Comparison of ENCODE assay signal across 8 cellular contexts in the genomic region with DNA sequence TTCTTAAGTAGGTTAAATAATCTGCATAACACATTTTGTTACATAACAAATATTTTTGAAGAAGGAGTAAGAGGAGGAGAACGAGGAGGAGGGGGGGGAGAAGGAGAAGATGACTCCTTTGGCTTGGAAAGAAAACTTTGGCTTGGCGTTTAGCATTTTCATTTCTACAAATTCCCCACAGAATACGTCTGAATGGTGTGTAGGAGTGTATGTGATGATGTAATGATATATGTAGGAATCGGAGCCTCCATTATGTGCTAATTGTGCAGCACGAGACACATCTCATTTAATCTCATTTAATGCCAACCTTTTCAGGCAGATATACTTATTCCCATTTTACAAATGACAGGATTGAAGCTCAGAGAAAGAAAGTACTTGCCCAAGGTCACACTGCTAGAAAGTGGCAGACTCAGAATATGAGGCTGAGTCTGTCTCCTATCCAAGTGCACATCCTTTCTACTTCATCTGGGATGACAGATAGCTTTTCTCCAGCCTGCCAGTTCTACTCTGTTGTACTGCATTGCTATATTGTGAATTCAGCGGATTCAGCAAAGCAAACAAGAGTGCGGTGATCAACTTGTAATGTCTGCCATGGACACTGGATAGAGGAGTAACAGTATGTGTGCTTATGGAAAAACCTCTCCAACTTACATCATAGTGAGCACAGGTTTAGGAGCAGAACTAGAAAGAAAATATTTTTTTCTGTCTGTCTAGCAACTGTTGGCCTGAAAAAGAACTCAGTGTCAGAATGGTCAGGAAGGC. TPM values are rescaled to one million over a fixed set of nuclear protein-coding genes. Genes with fewer than 3 reads are reported as not detected.
A peak's percentile ranks its signal among the peaks of the same experiment; 100 is the strongest.
DNase-seq lines count a peak whose midpoint lies in the region; ATAC-seq, FAIRE-seq and TF ChIP-seq lines count a peak whose summit lies in the region.

No MANE protein-coding gene starts in this region.

- no peaks in the 10 kb centered on the region for H4K20me1 ChIP-seq in HepG2 (ENCODE audit: insufficient read depth, low read length)

- no peak for TF ChIP-seq RAD21 in HepG2 (CRISPR knock-in tag; IDR thresholded peaks at IDR 0.05)

- WGBS in HepG2 (ENCODE audit: low lambda C conversion rate) = 85% methylated on average over 7 of the region's 7 CpGs

- intact Hi-C loops in HepG2 (cut with micrococcal nuclease; ENCODE audit: unreplicated experiment) = loop anchor here (10.0 kb wide), 1 partner anchor 82 kb away; a partner anchor contains a TSS

- TF ChIP-seq EP300 in HepG2 (IDR thresholded peaks at IDR 0.05; ENCODE audit: low read depth in 2 of 2, low read length in 2 of 2) (no peak), HepG2 (CRISPR knock-in tag; IDR thresholded peaks at IDR 0.05; ENCODE audit: borderline replicate concordance) (no peak)

- no peak overlapping the region for H3K9ac ChIP-seq in HepG2 (ENCODE audit: insufficient read depth, low read depth, low read length)

- no peaks in the 10 kb centered on the region for H3K36me3 ChIP-seq in HepG2 (replicated peaks in 1 of 2; ENCODE audit: control insufficient read depth in 1 of 2, insufficient read depth in 2 of 2, low read length in 2 of 2)

- H3K4me2 ChIP-seq in HepG2 (ENCODE audit: low read depth, low read length) = no peak overlapping the region

- DNase-seq in LHCN-M2 (ENCODE audit: low read depth) = peak; percentile 37
- DNase-seq in HepG2 (ENCODE audit: low spot score) = no peak
- DNase-seq in stromal cell of bone marrow (ENCODE audit: low read depth) = peak; percentile 33
- DNase-seq in AG08396 (ENCODE audit: low spot score) = no peak
- no peak for DNase-seq in NCI-H345 treated with DMSO at 0.1 percent for 48 hours (lab: John Stamatoyannopoulos, UW; ENCODE audit: unreplicated experiment)

- POLR2A ChIA-PET in HepG2 (lab: Yijun Ruan, JAX) = interaction anchor here (1.5 to 2.8 kb wide), 4 partner anchors 8 to 177 kb away, joined by 3 to 13 read pairs (median 8); a partner anchor contains a TSS

- no peaks in the 10 kb centered on the region for H3K79me2 ChIP-seq in HepG2 (ENCODE audit: insufficient read depth, low read length)

- no peak for TF ChIP-seq POLR2A in HepG2 (IDR thresholded peaks at IDR 0.05; ENCODE audit: insufficient read depth in 1 of 2, low read depth in 2 of 2, low read length in 2 of 2)

- no peaks in the 10 kb centered on the region for H3K9me3 ChIP-seq in HepG2 (ENCODE audit: low read length)

- H3K4me3 ChIP-seq in HepG2 (replicated peaks in 1 of 3; ENCODE audit: insufficient read depth in 1 of 3, low read depth in 2 of 3, low read length in 3 of 3) = no peak overlapping the region

- in situ Hi-C loops in HepG2 (cut with HindIII; ENCODE audit: extremely low pct_ligation_motif_present, low pct_unique_long_range_greater_than_20kb) = no loop called here

- BruUV-seq in HepG2 (replicated peaks; lab: Mats Ljungman, UMichigan) = no TSS peak

- ATAC-seq in HepG2 = no peak
- ATAC-seq in GM18502 (IDR thresholded peaks at IDR 0.05; ENCODE audit: poor library complexity, unreplicated experiment) = no peak
- ATAC-seq in HG02852 (IDR thresholded peaks at IDR 0.05; ENCODE audit: unreplicated experiment) = no peak

- no peaks in the 10 kb centered on the region for H3K27me3 ChIP-seq in HepG2 (ENCODE audit: control insufficient read depth in 1 of 2, insufficient read depth in 2 of 2, low read length in 2 of 2)

- H2AFZ ChIP-seq in HepG2 (ENCODE audit: low read length) = no peak overlapping the region

- peak overlapping the region; percentile 96 for H3K27ac ChIP-seq in cingulate gyrus (ENCODE audit: low read depth, low read length)
- H3K27ac ChIP-seq in HepG2 (ENCODE audit: extremely low read length, insufficient read depth, low read length) = no peak overlapping the region

- no peak for TF ChIP-seq CTCF in HepG2 (CRISPR knock-in tag; IDR thresholded peaks at IDR 0.05)

- CTCF ChIA-PET in HepG2 (lab: Yijun Ruan, JAX; ENCODE audit: low intra/inter-chr PET ratio, low total read pairs) = no interaction called here

- peaks cover 46% of the 10 kb centered on the region for H3K4me1 ChIP-seq in HepG2 (ENCODE audit: insufficient read depth, low read length)

- FAIRE-seq in HepG2 (lab: Jason Lieb, UNC) = no peak

TF ChIP-seq in HepG2, 621 proteins besides CTCF, POLR2A, EP300 and RAD21 (continues in another document):
- TF ChIP-seq, protein P1, sequence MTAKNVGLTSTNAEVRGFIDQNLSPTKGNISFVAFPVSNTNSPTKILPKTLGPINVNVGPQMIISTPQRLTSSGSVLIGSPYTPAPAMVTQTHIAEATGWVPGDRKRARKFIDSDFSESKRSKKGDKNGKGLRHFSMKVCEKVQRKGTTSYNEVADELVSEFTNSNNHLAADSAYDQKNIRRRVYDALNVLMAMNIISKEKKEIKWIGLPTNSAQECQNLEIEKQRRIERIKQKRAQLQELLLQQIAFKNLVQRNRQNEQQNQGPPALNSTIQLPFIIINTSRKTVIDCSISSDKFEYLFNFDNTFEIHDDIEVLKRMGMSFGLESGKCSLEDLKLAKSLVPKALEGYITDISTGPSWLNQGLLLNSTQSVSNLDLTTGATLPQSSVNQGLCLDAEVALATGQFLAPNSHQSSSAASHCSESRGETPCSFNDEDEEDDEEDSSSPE (CRISPR knock-in tag; IDR thresholded peaks at IDR 0.05) = no peak
- TF ChIP-seq ZNF251 (CRISPR knock-in tag; IDR thresholded peaks at IDR 0.05) = no peak

RNA-seq across cellular contexts. Expression of a gene that starts 10.4 kb away (rescaled TPM):
- total RNA-seq in LHCN-M2 (2014; rRNA removed) (not detected in 2 replicates), HepG2 (2016; rRNA removed; fragmentation: Illumina TruSeq; extraction: Trizol) (0.04 TPM in 1 of 2 replicates, not detected in the other)
- 0.04 TPM for polyA plus RNA-seq in LHCN-M2 (2012)
- not detected in 2 replicates for total RNA-seq in HepG2 (2016; cell fraction: cytosol; rRNA removed; fragmentation: Illumina TruSeq; extraction: Trizol; ENCODE audit: low read depth)
- total RNA-seq in HepG2 (2016; cell fraction: insoluble cytoplasmic fraction; rRNA removed; fragmentation: Illumina TruSeq; extraction: Trizol) = 0.04 TPM in 1 of 2 replicates, not detected in the other
- total RNA-seq in HepG2 (2016; cell fraction: membrane; rRNA removed; fragmentation: Illumina TruSeq; extraction: Trizol) = 0.06 TPM in 1 of 2 replicates, not detected in the other
- total RNA-seq in HepG2 (2016; cell fraction: nucleus; rRNA removed; fragmentation: Illumina TruSeq; extraction: Trizol) = 0.25 TPM in 1 of 2 replicates, not detected in the other
- not detected in 2 replicates for polyA plus RNA-seq in HepG2 (2011; rRNA removed)
- polyA plus RNA-seq in HepG2 (2011; cell fraction: cytosol; rRNA removed) = not detected in 2 replicates
- polyA plus RNA-seq in HepG2 (2011; cell fraction: nucleus; rRNA removed) = not detected in 2 replicates
- polyA plus RNA-seq in HepG2 (2012) = 0.07 and 0.17 TPM in 2 replicates
- polyA plus RNA-seq in HepG2 (2016; cell fraction: cytosol; fragmentation: Illumina TruSeq; extraction: Trizol; ENCODE audit: low read depth) = not detected in 2 replicates
- not detected in 2 replicates for polyA plus RNA-seq in HepG2 (2016; cell fraction: insoluble cytoplasmic fraction; fragmentation: Illumina TruSeq; extraction: Trizol; ENCODE audit: low read depth)
- polyA plus RNA-seq in HepG2 (2016; cell fraction: membrane; fragmentation: Illumina TruSeq; extraction: Trizol; ENCODE audit: low read depth) = not detected in 2 replicates
- not detected in 2 replicates for polyA plus RNA-seq in HepG2 (2016; cell fraction: nucleus; fragmentation: Illumina TruSeq; extraction: Trizol; ENCODE audit: insufficient read depth, low read depth)
- polyA minus RNA-seq in HepG2 (2011; rRNA and poly(A)+ RNA removed; ENCODE audit: low replicate concordance) = 0.21 TPM in 1 of 2 replicates, not detected in the other
- polyA minus RNA-seq in HepG2 (2011; cell fraction: cytosol; rRNA and poly(A)+ RNA removed) = not detected in 2 replicates
- polyA minus RNA-seq in HepG2 (2011; cell fraction: nucleus; rRNA and poly(A)+ RNA removed) = not detected in 2 replicates

RNA-seq across cellular contexts. Expression of a gene that starts 21.3 kb away (rescaled TPM):
- total RNA-seq in LHCN-M2 (2014; rRNA removed) = not detected in 2 replicates
- polyA plus RNA-seq in LHCN-M2 (2012) = 0.10 TPM
- 0.45 and 0.62 TPM in 2 replicates for total RNA-seq in HepG2 (2016; rRNA removed; fragmentation: Illumina TruSeq; extraction: Trizol)
- 0.18 and 0.61 TPM in 2 replicates for total RNA-seq in HepG2 (2016; cell fraction: cytosol; rRNA removed; fragmentation: Illumina TruSeq; extraction: Trizol; ENCODE audit: low read depth)
- total RNA-seq in HepG2 (2016; cell fraction: insoluble cytoplasmic fraction; rRNA removed; fragmentation: Illumina TruSeq; extraction: Trizol) = 0.50 and 0.65 TPM in 2 replicates
- total RNA-seq in HepG2 (2016; cell fraction: membrane; rRNA removed; fragmentation: Illumina TruSeq; extraction: Trizol) = 0.38 and 0.49 TPM in 2 replicates
- total RNA-seq in HepG2 (2016; cell fraction: nucleus; rRNA removed; fragmentation: Illumina TruSeq; extraction: Trizol) = 0.25 and 0.50 TPM in 2 replicates
- 0.07 and 0.29 TPM in 2 replicates for polyA plus RNA-seq in HepG2 (2011; rRNA removed)
- polyA plus RNA-seq in HepG2 (2011; cell fraction: cytosol; rRNA removed) = 0.09 TPM in 1 of 2 replicates, not detected in the other
- 0.11 and 0.19 TPM in 2 replicates for polyA plus RNA-seq in HepG2 (2011; cell fraction: nucleus; rRNA removed)
- polyA plus RNA-seq in HepG2 (2012) = 0.08 and 0.13 TPM in 2 replicates
- polyA plus RNA-seq in HepG2 (2016; cell fraction: cytosol; fragmentation: Illumina TruSeq; extraction: Trizol; ENCODE audit: low read depth) = 0.10 and 0.26 TPM in 2 replicates
- 0.56 and 0.68 TPM in 2 replicates for polyA plus RNA-seq in HepG2 (2016; cell fraction: insoluble cytoplasmic fraction; fragmentation: Illumina TruSeq; extraction: Trizol; ENCODE audit: low read depth)
- 0.30 and 0.86 TPM in 2 replicates for polyA plus RNA-seq in HepG2 (2016; cell fraction: membrane; fragmentation: Illumina TruSeq; extraction: Trizol; ENCODE audit: low read depth)
- 0.92 and 2.1 TPM in 2 replicates for polyA plus RNA-seq in HepG2 (2016; cell fraction: nucleus; fragmentation: Illumina TruSeq; extraction: Trizol; ENCODE audit: insufficient read depth, low read depth)
- polyA minus RNA-seq in HepG2 (2011; rRNA and poly(A)+ RNA removed; ENCODE audit: low replicate concordance) = 10.9 TPM in 1 of 2 replicates, not detected in the other
- polyA minus RNA-seq in HepG2 (2011; cell fraction: cytosol; rRNA and poly(A)+ RNA removed) = not detected in 2 replicates
- polyA minus RNA-seq in HepG2 (2011; cell fraction: nucleus; rRNA and poly(A)+ RNA removed) = not detected in 2 replicates

Comparison
In these comparisons a context has a peak if more than half of its experiments do, and no peak if none do; other contexts are left out.
1. DNase-seq: peak in LHCN-M2 (single experiment) and stromal cell of bone marrow (single experiment); none in HepG2 (single experiment), AG08396 (single experiment) and NCI-H345 treated with DMSO at 0.1 percent for 48 hours (single experiment).